Comparison of ENCODE assay signal across 8 cellular contexts in the genomic region with DNA sequence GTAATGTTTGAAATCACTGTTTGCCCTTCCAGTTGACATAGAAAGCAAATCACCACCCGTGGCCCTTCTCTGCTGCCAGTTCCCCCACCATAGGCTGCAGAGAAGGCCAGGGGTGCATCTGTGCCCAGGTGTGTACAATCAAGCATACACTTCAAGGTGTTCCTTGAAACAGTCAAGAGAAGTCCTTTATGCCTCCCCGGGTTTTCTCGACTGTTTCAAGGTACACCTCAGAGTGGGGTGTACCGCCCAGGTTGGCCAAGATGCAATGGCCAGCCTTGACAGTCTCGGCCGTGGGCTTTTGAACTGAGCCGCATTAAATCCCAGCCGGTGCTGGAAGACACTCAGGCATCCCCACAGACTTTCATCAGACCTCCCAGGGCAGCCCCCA.
"Had no signal": no experiment of that assay in that cellular context is flagged by ENCODE, and none has a peak within 500 bp of the region (broad histone marks: within the 10 kb centered on the region; RNA-seq: fewer than 3 reads in every experiment).

No MANE protein-coding gene starts in this region.

- ATAC-seq: HepG2 had no signal

- H3K4me1 ChIP-seq: HAP-1 had no signal

- H2AFZ ChIP-seq: GM23248 had no signal

- H3K9ac ChIP-seq: GM23248 had no signal

- H3K27ac ChIP-seq: GM23248, HL-60 had no signal

- DNase-seq: GM23248, GOT3, H7, HFFc6, KG1 had no signal

- H3K4me3 ChIP-seq: GM23248, HAP-1 had no signal

- H3K9me3 ChIP-seq: HAP-1 had no signal

- H3K36me3 ChIP-seq: HAP-1 had no signal
